In genomic region chr15:76038512-76038911, GRCh38 we compare ENCODE assay signal across 16 cellular contexts. TPM values are rescaled to one million over a fixed set of nuclear protein-coding genes. Genes with fewer than 3 reads are reported as not detected.
DNase-seq lines count a peak whose midpoint lies in the region; ATAC-seq and TF ChIP-seq lines count a peak whose summit lies in the region.
"Had no signal": no experiment of that assay in that cellular context is flagged by ENCODE, and none has a peak within 500 bp of the region (broad histone marks: within the 10 kb centered on the region; RNA-seq: fewer than 3 reads in every experiment).

No MANE protein-coding gene starts in this region.

- no peaks in the 10 kb centered on the region for H3K36me3 ChIP-seq in mammary epithelial cell (ENCODE audit: insufficient read depth, low read length)
- H3K36me3 ChIP-seq: BE2C had no signal

- no peaks in the 10 kb centered on the region for H4K20me1 ChIP-seq in mammary epithelial cell (ENCODE audit: insufficient read depth, low read length)

- WGBS in mammary epithelial cell (ENCODE audit: low coverage, missing lambda C conversion rate): 90% methylated on average over 1 of the region's 1 CpG

- no peak overlapping the region for H3K4me2 ChIP-seq in mammary epithelial cell (ENCODE audit: insufficient read depth, low read depth, low read length)
- H3K4me2 ChIP-seq: GM23338 had no signal

- no peak overlapping the region for H3K27ac ChIP-seq in mammary epithelial cell (ENCODE audit: insufficient read depth, low read depth, low read length)
- H3K27ac ChIP-seq in epithelial cell of prostate: no peak overlapping the region
- H3K27ac ChIP-seq in foreskin keratinocyte: no peak overlapping the region
- H3K27ac ChIP-seq: HL-60 had no signal

- dilution Hi-C loops in mammary epithelial cell (cut with HindIII; ENCODE audit: low sequenced_read_pairs): no loop called here

- POLR2A ChIA-PET in activated CD8-positive, alpha-beta T cell treated with anti-CD3 and anti-CD28 coated beads, Interleukin-2, amount 10 ng/mL, durations not matched to agents 7 days and 5 days (lab: Charles Lee): no interaction called here

- H3K9me3 ChIP-seq in mammary epithelial cell (replicated peaks; ENCODE audit: insufficient read depth, low read length): no peaks in the 10 kb centered on the region
- H3K9me3 ChIP-seq: BE2C had no signal

- CTCF ChIA-PET in mammary epithelial cell (lab: Charles Lee; ENCODE audit: low non-redundant PET): no interaction called here
- CTCF ChIA-PET in activated CD8-positive, alpha-beta T cell treated with anti-CD3 and anti-CD28 coated beads, Interleukin-2, amount 10 ng/mL, durations not matched to agents 7 days and 5 days (lab: Charles Lee): no interaction called here

- H3K9ac ChIP-seq in mammary epithelial cell (ENCODE audit: insufficient read depth, low read length): no peak overlapping the region

- TF ChIP-seq CTCF in mammary epithelial cell (conservative IDR thresholded peaks at IDR 0.05 in 1 of 2, IDR thresholded peaks at IDR 0.05 in 1 of 2; ENCODE audit: extremely low read depth in 1 of 2, insufficient read depth in 1 of 2, low read depth in 1 of 2, low read length in 2 of 2): no peak
- no peak for TF ChIP-seq CTCF in foreskin keratinocyte (conservative IDR thresholded peaks at IDR 0.05)

- peak; percentile 97 for ATAC-seq in foreskin keratinocyte
- no peak for ATAC-seq in activated CD8-positive, alpha-beta T cell treated with anti-CD3 and anti-CD28 coated beads, Interleukin-2, amount 10 ng/mL, durations not matched to agents 7 days and 5 days
- ATAC-seq: GM23338 had no signal

- peaks cover 33% of the 10 kb centered on the region for H3K27me3 Mint-ChIP-seq in activated CD8-positive, alpha-beta T cell treated with anti-CD3 and anti-CD28 coated beads, Interleukin-2, amount 10 ng/mL, durations not matched to agents 7 days and 5 days (ENCODE audit: low read depth)

- in situ Hi-C loops in mammary epithelial cell (cut with MboI; ENCODE audit: low sequenced_read_pairs in 2 of 2): no loop called here

- intact Hi-C loops in mammary epithelial cell (cut with micrococcal nuclease): no loop called here

- H3K27ac Mint-ChIP-seq in activated CD8-positive, alpha-beta T cell treated with anti-CD3 and anti-CD28 coated beads, Interleukin-2, amount 10 ng/mL, durations not matched to agents 7 days and 5 days: no peak overlapping the region
- H3K27ac Mint-ChIP-seq: CD4-positive, CD25-positive, alpha-beta regulatory T cell; GM23338 had no signal

- peak overlapping the region; percentile 46 for H2AFZ ChIP-seq in mammary epithelial cell (ENCODE audit: low read depth, low read length)
- H2AFZ ChIP-seq: GM23338 had no signal

- DNase-seq in mammary epithelial cell (peak; percentile 85), epithelial cell of prostate (ENCODE audit: low read depth, low spot score) (peak; percentile 80), foreskin keratinocyte (peak; percentile 81 to 91), ureter (ENCODE audit: low spot score) (peak; percentile 58), hippocampal formation (lab: John Stamatoyannopoulos, UW) (no peak), mucosa of gallbladder (ENCODE audit: low spot score) (no peak)
- no peak for DNase-seq in activated CD8-positive, alpha-beta T cell treated with anti-CD3 and anti-CD28 coated beads, Interleukin-2, amount 10 ng/mL, durations not matched to agents 7 days and 5 days
- DNase-seq: ACHN; BE2C; C1 segment of cervical spinal cord; Caco-2; CD4-positive, CD25-positive, alpha-beta regulatory T cell; HCEC 1CT had no signal

- H3K4me3 Mint-ChIP-seq in activated CD8-positive, alpha-beta T cell treated with anti-CD3 and anti-CD28 coated beads, Interleukin-2, amount 10 ng/mL, durations not matched to agents 7 days and 5 days: no peak overlapping the region
- H3K4me3 Mint-ChIP-seq: CD4-positive, CD25-positive, alpha-beta regulatory T cell; GM23338 had no signal

- H3K4me1 Mint-ChIP-seq in activated CD8-positive, alpha-beta T cell treated with anti-CD3 and anti-CD28 coated beads, Interleukin-2, amount 10 ng/mL, durations not matched to agents 7 days and 5 days (ENCODE audit: low read depth): no peaks in the 10 kb centered on the region
- H3K4me1 Mint-ChIP-seq: CD4-positive, CD25-positive, alpha-beta regulatory T cell had no signal

- peaks cover 15% of the 10 kb centered on the region for H3K9me3 Mint-ChIP-seq in activated CD8-positive, alpha-beta T cell treated with anti-CD3 and anti-CD28 coated beads, Interleukin-2, amount 10 ng/mL, durations not matched to agents 7 days and 5 days (ENCODE audit: insufficient read depth)

- H3K4me1 ChIP-seq in mammary epithelial cell (ENCODE audit: insufficient read depth, low read length): peaks cover 10% of the 10 kb centered on the region
- H3K4me1 ChIP-seq in foreskin keratinocyte: no peaks in the 10 kb centered on the region
- H3K4me1 ChIP-seq: BE2C had no signal

- no TSS peak for BruUV-seq in mammary epithelial cell (replicated peaks; lab: Mats Ljungman, UMichigan)

- no peaks in the 10 kb centered on the region for H3K36me3 Mint-ChIP-seq in activated CD8-positive, alpha-beta T cell treated with anti-CD3 and anti-CD28 coated beads, Interleukin-2, amount 10 ng/mL, durations not matched to agents 7 days and 5 days (ENCODE audit: low read depth)

- H3K4me3 ChIP-seq in mammary epithelial cell (replicated peaks in 1 of 3; ENCODE audit: insufficient read depth in 1 of 3, low read depth in 2 of 3, low read length in 3 of 3): no peak overlapping the region
- H3K4me3 ChIP-seq: GM23338 had no signal

- H3K27me3 ChIP-seq in mammary epithelial cell (ENCODE audit: insufficient read depth, low read length) (no peaks in the 10 kb centered on the region), foreskin keratinocyte (no peaks in the 10 kb centered on the region)

- no peaks in the 10 kb centered on the region for H3K79me2 ChIP-seq in mammary epithelial cell (ENCODE audit: insufficient read depth, low read length)

RNA-seq across cellular contexts. Expression of gene TMEM266, which starts 21.3 kb away (rescaled TPM):
- total RNA-seq in mammary epithelial cell (under 1 TPM in 1 of 2 donors, not detected in 1; 0.33 TPM), foreskin keratinocyte (0.07 TPM in 1 of 2 replicates, not detected in the other), ureter (0.52 TPM), mucosa of gallbladder (0.26 TPM)
- polyA plus RNA-seq in mammary epithelial cell (0.02 TPM), foreskin keratinocyte (0.03 TPM in 2 replicates)
- not detected for polyA minus RNA-seq in mammary epithelial cell
- not detected for total RNA-seq in activated CD8-positive, alpha-beta T cell treated with anti-CD3 and anti-CD28 coated beads, Interleukin-2, amount 10 ng/mL, durations not matched to agents 7 days and 5 days

RNA-seq across cellular contexts. Expression of gene NRG4, which starts 26.3 kb away (rescaled TPM):
- total RNA-seq in mammary epithelial cell (under 1 TPM; 0.33 to 0.35 TPM), foreskin keratinocyte (not detected in 2 replicates), ureter (16.3 TPM), mucosa of gallbladder (not detected)
- polyA plus RNA-seq in mammary epithelial cell (0.62 TPM), foreskin keratinocyte (0.01 TPM in 1 of 2 replicates, not detected in the other)
- not detected for polyA minus RNA-seq in mammary epithelial cell
- total RNA-seq in activated CD8-positive, alpha-beta T cell treated with anti-CD3 and anti-CD28 coated beads, Interleukin-2, amount 10 ng/mL, durations not matched to agents 7 days and 5 days: not detected
- total RNA-seq: CD4-positive, CD25-positive, alpha-beta regulatory T cell; HT1080 had no signal
- polyA plus RNA-seq: CD4-positive, CD25-positive, alpha-beta regulatory T cell had no signal

Comparison
In these comparisons a context has a peak if more than half of its experiments do, and no peak if none do; other contexts are left out.
1. DNase-seq: peak in mammary epithelial cell (single experiment), epithelial cell of prostate (single experiment), foreskin keratinocyte (2 of 2) and ureter (single experiment); none in hippocampal formation (0 of 2), activated CD8-positive, alpha-beta T cell treated with anti-CD3 and anti-CD28 coated beads, Interleukin-2, amount 10 ng/mL, durations not matched to agents 7 days and 5 days (single experiment) and mucosa of gallbladder (single experiment).
2. RNA of gene NRG4, which starts 26.3 kb away (total RNA-seq): 16.3 TPM in ureter (single experiment); 0.33 to 0.35 TPM in mammary epithelial cell, not detected in mucosa of gallbladder (single experiment), not detected in foreskin keratinocyte and not detected in activated CD8-positive, alpha-beta T cell treated with anti-CD3 and anti-CD28 coated beads, Interleukin-2, amount 10 ng/mL, durations not matched to agents 7 days and 5 days; every median in the first group is over 10 times any median in the second.